12 cellular contexts compared by ENCODE assay signal in genomic region chr14:89600029-89600428, GRCh38.
A peak's percentile ranks its signal among the peaks of the same experiment; 100 is the strongest.
DNase-seq lines count a peak whose midpoint lies in the region; ATAC-seq and TF ChIP-seq lines count a peak whose summit lies in the region.
"Had no signal": no experiment of that assay in that cellular context is flagged by ENCODE, and none has a peak within 500 bp of the region (broad histone marks: within the 10 kb centered on the region; RNA-seq: fewer than 3 reads in every experiment).

No MANE protein-coding gene starts in this region.

- H3K9me3 ChIP-seq in prostate gland, result no peaks in the 10 kb centered on the region

- no peaks in the 10 kb centered on the region for H3K36me3 ChIP-seq in prostate gland

- no peak for ATAC-seq in stimulated activated naive B cell treated with anti-CD40 and anti-IgM and Interleukin-4, amounts not matched to agents 10 μg/mL and 1 μg/mL and 100 μg/mL, for 72 hours (replicated peaks)
- no peak for ATAC-seq in GM18858 (IDR thresholded peaks at IDR 0.05; ENCODE audit: unreplicated experiment)

- intact Hi-C loops in dendritic cell treated with granulocyte-macrophage colony-stimulating factor and Interleukin-4, amounts not matched to agents 40 ng/mL and 50 ng/mL, for 4 days (cut with micrococcal nuclease), result no loop called here
- intact Hi-C loops in prostate gland (cut with DNase I), result no loop called here

- H3K36me3 Mint-ChIP-seq in activated naive CD4-positive, alpha-beta T cell treated with anti-CD3 and anti-CD28 coated beads, Interleukin-2, amount 50 U/mL, for 24 hours, result peaks cover 50% of the 10 kb centered on the region
- H3K36me3 Mint-ChIP-seq in HFFc6 (ENCODE audit: low read depth), result peaks cover 41% of the 10 kb centered on the region
- peaks cover 27% of the 10 kb centered on the region for H3K36me3 Mint-ChIP-seq in dendritic cell treated with granulocyte-macrophage colony-stimulating factor and Interleukin-4, amounts not matched to agents 40 ng/mL and 50 ng/mL, for 4 days (ENCODE audit: low read depth)
- H3K36me3 Mint-ChIP-seq in stimulated activated naive B cell treated with anti-CD40 and anti-IgM and Interleukin-4, amounts not matched to agents 10 μg/mL and 1 μg/mL and 100 μg/mL, for 72 hours, result peaks cover 42 to 67% of the 10 kb centered on the region in 2 donors

- peaks cover 26% of the 10 kb centered on the region for H3K9me3 Mint-ChIP-seq in activated naive CD4-positive, alpha-beta T cell treated with anti-CD3 and anti-CD28 coated beads, Interleukin-2, amount 50 U/mL, for 24 hours
- peaks cover 47% of the 10 kb centered on the region for H3K9me3 Mint-ChIP-seq in HFFc6
- peaks cover 42% of the 10 kb centered on the region for H3K9me3 Mint-ChIP-seq in dendritic cell treated with granulocyte-macrophage colony-stimulating factor and Interleukin-4, amounts not matched to agents 40 ng/mL and 50 ng/mL, for 4 days
- peaks cover 18 to 24% of the 10 kb centered on the region in 2 donors for H3K9me3 Mint-ChIP-seq in stimulated activated naive B cell treated with anti-CD40 and anti-IgM and Interleukin-4, amounts not matched to agents 10 μg/mL and 1 μg/mL and 100 μg/mL, for 72 hours

- TF ChIP-seq CTCF in HFFc6 (IDR thresholded peaks at IDR 0.05) (no peak), prostate gland (IDR thresholded peaks at IDR 0.05) (no peak)

- peak overlapping the region; percentile 43 for H3K4me3 Mint-ChIP-seq in activated naive CD4-positive, alpha-beta T cell treated with anti-CD3 and anti-CD28 coated beads, Interleukin-2, amount 50 U/mL, for 24 hours
- H3K4me3 Mint-ChIP-seq in HFFc6, result peak overlapping the region; percentile 77
- H3K4me3 Mint-ChIP-seq in dendritic cell treated with granulocyte-macrophage colony-stimulating factor and Interleukin-4, amounts not matched to agents 40 ng/mL and 50 ng/mL, for 4 days, result no peak overlapping the region
- H3K4me3 Mint-ChIP-seq in stimulated activated naive B cell treated with anti-CD40 and anti-IgM and Interleukin-4, amounts not matched to agents 10 μg/mL and 1 μg/mL and 100 μg/mL, for 72 hours, result no peak overlapping the region

- H3K4me1 Mint-ChIP-seq in activated naive CD4-positive, alpha-beta T cell treated with anti-CD3 and anti-CD28 coated beads, Interleukin-2, amount 50 U/mL, for 24 hours, result peaks cover 56% of the 10 kb centered on the region
- H3K4me1 Mint-ChIP-seq in HFFc6 (ENCODE audit: low read depth), result peaks cover 44% of the 10 kb centered on the region
- H3K4me1 Mint-ChIP-seq in dendritic cell treated with granulocyte-macrophage colony-stimulating factor and Interleukin-4, amounts not matched to agents 40 ng/mL and 50 ng/mL, for 4 days (ENCODE audit: low read depth), result peaks cover 7% of the 10 kb centered on the region
- H3K4me1 Mint-ChIP-seq in stimulated activated naive B cell treated with anti-CD40 and anti-IgM and Interleukin-4, amounts not matched to agents 10 μg/mL and 1 μg/mL and 100 μg/mL, for 72 hours, result peaks cover 10 to 23% of the 10 kb centered on the region in 2 donors

- no peaks in the 10 kb centered on the region for H3K4me1 ChIP-seq in prostate gland (replicated peaks)

- no peaks in the 10 kb centered on the region for H3K27me3 ChIP-seq in prostate gland (replicated peaks; ENCODE audit: insufficient read depth)

- TF ChIP-seq POLR2A in prostate gland (IDR thresholded peaks at IDR 0.05), result no peak

- DNase-seq in activated naive CD4-positive, alpha-beta T cell treated with anti-CD3 and anti-CD28 coated beads, Interleukin-2, amount 50 U/mL, for 16 hours, result no peak
- no peak for DNase-seq in HFFc6
- no peak for DNase-seq in stimulated activated naive B cell treated with anti-CD40 and anti-IgM and Interleukin-4, amounts not matched to agents 10 μg/mL and 1 μg/mL and 100 μg/mL, for 72 hours
- DNase-seq in prostate gland (ENCODE audit: low spot score), result no peak
- DNase-seq: DMS 273 treated with DMSO at 0.1 percent for 48 hours; NCI-H345; NCI-H526 treated with DMSO at 0.1 percent for 48 hours; NK-92 treated with Interleukin-12 subunit alpha and Interleukin-12 subunit beta, amount 100 ng/mL, for 24 hours had no signal

- no peak overlapping the region for H3K27ac ChIP-seq in prostate gland
- H3K27ac ChIP-seq: HL-60 had no signal

- H3K27me3 Mint-ChIP-seq in activated naive CD4-positive, alpha-beta T cell treated with anti-CD3 and anti-CD28 coated beads, Interleukin-2, amount 50 U/mL, for 24 hours, result no peaks in the 10 kb centered on the region
- no peaks in the 10 kb centered on the region for H3K27me3 Mint-ChIP-seq in HFFc6 (ENCODE audit: insufficient read depth)
- no peaks in the 10 kb centered on the region for H3K27me3 Mint-ChIP-seq in dendritic cell treated with granulocyte-macrophage colony-stimulating factor and Interleukin-4, amounts not matched to agents 40 ng/mL and 50 ng/mL, for 4 days
- H3K27me3 Mint-ChIP-seq in stimulated activated naive B cell treated with anti-CD40 and anti-IgM and Interleukin-4, amounts not matched to agents 10 μg/mL and 1 μg/mL and 100 μg/mL, for 72 hours, result no peaks in the 10 kb centered on the region

- H3K4me3 ChIP-seq in prostate gland, result no peak overlapping the region

- peak overlapping the region; percentile 75 for H3K27ac Mint-ChIP-seq in activated naive CD4-positive, alpha-beta T cell treated with anti-CD3 and anti-CD28 coated beads, Interleukin-2, amount 50 U/mL, for 24 hours
- H3K27ac Mint-ChIP-seq in HFFc6, result peak overlapping the region; percentile 91
- H3K27ac Mint-ChIP-seq in dendritic cell treated with granulocyte-macrophage colony-stimulating factor and Interleukin-4, amounts not matched to agents 40 ng/mL and 50 ng/mL, for 4 days, result peak overlapping the region; percentile 46
- H3K27ac Mint-ChIP-seq in stimulated activated naive B cell treated with anti-CD40 and anti-IgM and Interleukin-4, amounts not matched to agents 10 μg/mL and 1 μg/mL and 100 μg/mL, for 72 hours, result peak overlapping the region; percentile 17

Comparison
In these comparisons a context has a peak if more than half of its experiments do, and no peak if none do; other contexts are left out.
1. H3K27ac Mint-ChIP-seq: peak in every context shown above with its lines; median percentile 91 in HFFc6; 75 in activated naive CD4-positive, alpha-beta T cell treated with anti-CD3 and anti-CD28 coated beads, Interleukin-2, amount 50 U/mL, for 24 hours; 46 in dendritic cell treated with granulocyte-macrophage colony-stimulating factor and Interleukin-4, amounts not matched to agents 40 ng/mL and 50 ng/mL, for 4 days; 17 in stimulated activated naive B cell treated with anti-CD40 and anti-IgM and Interleukin-4, amounts not matched to agents 10 μg/mL and 1 μg/mL and 100 μg/mL, for 72 hours.
2. H3K4me3 Mint-ChIP-seq: peak in activated naive CD4-positive, alpha-beta T cell treated with anti-CD3 and anti-CD28 coated beads, Interleukin-2, amount 50 U/mL, for 24 hours (single experiment) and HFFc6 (single experiment); none in dendritic cell treated with granulocyte-macrophage colony-stimulating factor and Interleukin-4, amounts not matched to agents 40 ng/mL and 50 ng/mL, for 4 days (single experiment) and stimulated activated naive B cell treated with anti-CD40 and anti-IgM and Interleukin-4, amounts not matched to agents 10 μg/mL and 1 μg/mL and 100 μg/mL, for 72 hours (0 of 2).